8 cellular contexts compared by ENCODE assay signal in genomic region chr6:166341464-166341863, GRCh38. TPM values are rescaled to one million over a fixed set of nuclear protein-coding genes. Genes with fewer than 3 reads are reported as not detected.
DNase-seq lines count a peak whose midpoint lies in the region; ATAC-seq and TF ChIP-seq lines count a peak whose summit lies in the region.

No MANE protein-coding gene starts in this region.

- peak overlapping the region; percentile 97 for H3K4me3 Mint-ChIP-seq in endothelial cell (ENCODE audit: unreplicated experiment)

- no peaks in the 10 kb centered on the region for H3F3A ChIP-seq in PC-9 (ENCODE audit: insufficient read depth, low read depth)

- H3K27me3 ChIP-seq in PC-9 (ENCODE audit: insufficient read depth, low read depth) (no peaks in the 10 kb centered on the region), trophoblast cell (ENCODE audit: insufficient read depth, low read length) (no peaks in the 10 kb centered on the region)

- H4K91ac ChIP-seq in trophoblast cell (ENCODE audit: low read depth, low read length): no peak overlapping the region

- no peak for ATAC-seq in GM21515 (IDR thresholded peaks at IDR 0.05; ENCODE audit: unreplicated experiment)

- no peak overlapping the region for H3K27ac ChIP-seq in PC-9
- no peak overlapping the region for H3K27ac ChIP-seq in trophoblast cell (ENCODE audit: low read depth, low read length)

- H3K9me2 ChIP-seq in PC-9 (ENCODE audit: insufficient read depth): no peaks in the 10 kb centered on the region

- no peak overlapping the region for H2AK5ac ChIP-seq in trophoblast cell (ENCODE audit: low read length)

- H2BK12ac ChIP-seq in trophoblast cell (ENCODE audit: low read length): no peak overlapping the region

- peaks cover 16% of the 10 kb centered on the region for H3K36me3 Mint-ChIP-seq in endothelial cell (ENCODE audit: low read depth, unreplicated experiment)

- H2BK120ac ChIP-seq in trophoblast cell (ENCODE audit: insufficient read depth, low read length, poor library complexity): no peak overlapping the region

- H3K9ac ChIP-seq in trophoblast cell (ENCODE audit: low read length): no peak overlapping the region

- H3K4me1 ChIP-seq in PC-9 (replicated peaks; ENCODE audit: insufficient read depth) (peaks cover 14% of the 10 kb centered on the region), trophoblast cell (ENCODE audit: control insufficient read depth in 1 of 2, insufficient read depth in 2 of 2, low read length in 2 of 2) (peaks cover 3 to 14% of the 10 kb centered on the region in 2 experiments)

- no peaks in the 10 kb centered on the region for H3K9me3 Mint-ChIP-seq in endothelial cell (ENCODE audit: unreplicated experiment)

- H3K4ac ChIP-seq in trophoblast cell (ENCODE audit: low read depth, low read length): peak overlapping the region; percentile 75

- H3K27ac Mint-ChIP-seq in endothelial cell (ENCODE audit: unreplicated experiment): peak overlapping the region; percentile 99

- H2BK5ac ChIP-seq in trophoblast cell (ENCODE audit: low read depth, low read length, poor library complexity): no peak overlapping the region

- peaks cover 14% of the 10 kb centered on the region for H3K27me3 Mint-ChIP-seq in endothelial cell (ENCODE audit: unreplicated experiment)

- H2AFZ ChIP-seq in PC-9: no peak overlapping the region; the same call in 1 of the 2 replicates
- H2AFZ ChIP-seq in trophoblast cell (ENCODE audit: insufficient read depth, low read length, poor library complexity): no peak overlapping the region

- DNase-seq in GM12864 (ENCODE audit: low read depth) (no peak), PC-9 (no peak), endothelial cell (ENCODE audit: low spot score) (no peak), trophoblast cell (no peak), SW 1271 (lab: John Stamatoyannopoulos, UW) (no peak), NCI-H1694 treated with DMSO at 0.1 percent for 48 hours (lab: John Stamatoyannopoulos, UW) (no peak)
- no peak for DNase-seq in activated CD4-positive, alpha-beta T cell treated with anti-CD3 and anti-CD28 coated beads for 48 hours

- peak overlapping the region; percentile 83 for H3K4me2 ChIP-seq in PC-9
- H3K4me2 ChIP-seq in trophoblast cell (ENCODE audit: low read length): peak overlapping the region; percentile 63

- H3K79me2 ChIP-seq in PC-9 (ENCODE audit: low read depth) (peaks cover 58% of the 10 kb centered on the region), trophoblast cell (ENCODE audit: control insufficient read depth, insufficient read depth, low read length, poor library complexity) (peaks cover 27% of the 10 kb centered on the region)

- TF ChIP-seq CTCF in GM12864 (IDR thresholded peaks at IDR 0.05; ENCODE audit: low read depth, low read length, missing control alignments): no peak
- TF ChIP-seq CTCF in PC-9 (conservative IDR thresholded peaks at IDR 0.05): no peak
- no peak for TF ChIP-seq CTCF in endothelial cell (IDR thresholded peaks at IDR 0.05; ENCODE audit: unreplicated experiment)

- intact Hi-C loops in PC-9 (cut with micrococcal nuclease; ENCODE audit: unreplicated experiment): no loop called here

- peaks cover 19% of the 10 kb centered on the region for H3K79me1 ChIP-seq in trophoblast cell (ENCODE audit: low read length)

- H4K8ac ChIP-seq in trophoblast cell (ENCODE audit: low read depth, low read length): no peak overlapping the region

- H3K4me1 Mint-ChIP-seq in endothelial cell (ENCODE audit: unreplicated experiment): peaks cover 20% of the 10 kb centered on the region

- no peak overlapping the region for H3K23ac ChIP-seq in trophoblast cell (ENCODE audit: low read length)

- H3K14ac ChIP-seq in trophoblast cell (ENCODE audit: low read length): no peak overlapping the region

- no peaks in the 10 kb centered on the region; the same call in 1 of the 2 replicates for H3K36me3 ChIP-seq in PC-9 (ENCODE audit: low read depth)
- H3K36me3 ChIP-seq in trophoblast cell (ENCODE audit: control insufficient read depth in 1 of 2, insufficient read depth in 2 of 2, low read length in 2 of 2): peaks cover 13 to 15% of the 10 kb centered on the region in 2 experiments

- POLR2A ChIA-PET in PC-9 (lab: Charles Lee; ENCODE audit: unreplicated experiment): no interaction called here

- H3K9me3 ChIP-seq in PC-9 (ENCODE audit: insufficient read depth, low read depth): no peaks in the 10 kb centered on the region
- H3K9me3 ChIP-seq in trophoblast cell (ENCODE audit: insufficient read depth, low read depth, low read length): peaks cover 2% of the 10 kb centered on the region

- H4K12ac ChIP-seq in trophoblast cell (ENCODE audit: low read depth, low read length): no peak overlapping the region

- WGBS in trophoblast cell (ENCODE audit: extremely low coverage, insufficient coverage, insufficient read length): no CpG with 5 or more reads among the region's 7 CpGs

- H4K20me1 ChIP-seq in PC-9 (ENCODE audit: insufficient read depth): peaks cover 23% of the 10 kb centered on the region

- H3K18ac ChIP-seq in trophoblast cell (ENCODE audit: low read length): no peak overlapping the region

- CTCF ChIA-PET in PC-9 (lab: Charles Lee): no interaction called here

- BruUV-seq in PC-9 (replicated peaks; lab: Mats Ljungman, UMichigan): no TSS peak

- H3K4me3 ChIP-seq in GM12864 (ENCODE audit: low read depth, low read length) (peak overlapping the region; percentile 99), PC-9 (peak overlapping the region; percentile 89), trophoblast cell (ENCODE audit: low read depth, low read length) (no peak overlapping the region)

RNA-seq across cellular contexts. Expression of gene SFT2D1, which starts 0.9 kb away (rescaled TPM):
- total RNA-seq in PC-9 (2021): 31.5 and 39.9 TPM in 2 replicates
- 29.1 TPM for total RNA-seq in endothelial cell (ENCODE audit: unreplicated experiment)
- polyA plus RNA-seq in trophoblast cell (2013): 65.4 and 66.9 TPM in 2 replicates

RNA-seq across cellular contexts. Expression of gene PRR18, which starts 33.3 kb away (rescaled TPM):
- total RNA-seq in PC-9 (2021) (not detected in 2 replicates), endothelial cell (ENCODE audit: unreplicated experiment) (1.1 TPM)
- 0.04 TPM in 1 of 2 replicates, not detected in the other for polyA plus RNA-seq in trophoblast cell (2013)

RNA-seq across cellular contexts. Expression of gene MPC1, which starts 41.3 kb away (rescaled TPM):
- total RNA-seq in PC-9 (2021) (7.4 and 13.3 TPM in 2 replicates), endothelial cell (ENCODE audit: unreplicated experiment) (23.7 TPM)
- 37.3 and 39.8 TPM in 2 replicates for polyA plus RNA-seq in trophoblast cell (2013)
